Comparison of ENCODE assay signal across 9 cellular contexts in genomic region chr9:91420471-91421021, GRCh38. TPM values are rescaled to one million over a fixed set of nuclear protein-coding genes. Genes with fewer than 3 reads are reported as not detected.
DNase-seq lines count a peak whose midpoint lies in the region; ATAC-seq and TF ChIP-seq lines count a peak whose summit lies in the region.
"Had no signal": no experiment of that assay in that cellular context is flagged by ENCODE, and none has a peak within 500 bp of the region (broad histone marks: within the 10 kb centered on the region; RNA-seq: fewer than 3 reads in every experiment).

No MANE protein-coding gene starts in this region.

- H3K27me3 ChIP-seq in left lung (no peaks in the 10 kb centered on the region), subcutaneous abdominal adipose tissue (ENCODE audit: control insufficient read depth in 5 of 5, insufficient read depth in 4 of 5, low read length in 5 of 5) (no peaks in the 10 kb centered on the region)

- H3K9me3 ChIP-seq in left lung, result no peaks in the 10 kb centered on the region
- no peaks in the 10 kb centered on the region for H3K9me3 ChIP-seq in subcutaneous abdominal adipose tissue (ENCODE audit: control insufficient read depth in 5 of 5, low read length in 5 of 5)

- TF ChIP-seq CTCF in astrocyte of the cerebellum (IDR thresholded peaks at IDR 0.05; ENCODE audit: low read depth, low read length, missing control alignments) (no peak), left lung (IDR thresholded peaks at IDR 0.05) (no peak)

- peak overlapping the region; percentile 91 to 97 for H3K27ac ChIP-seq in left lung
- H3K27ac ChIP-seq in subcutaneous abdominal adipose tissue (ENCODE audit: low read depth, low read length), result peak overlapping the region; percentile 96
- H3K27ac ChIP-seq: 22Rv1 had no signal

- DNase-seq in DMS 273 (lab: John Stamatoyannopoulos, UW; ENCODE audit: unreplicated experiment) (peak; percentile 61), DMS 273 treated with DMSO at 0.1 percent for 48 hours (lab: John Stamatoyannopoulos, UW) (no peak), astrocyte of the cerebellum (ENCODE audit: low read depth) (no peak), left lung (no peak), NCI-H2196 treated with DMSO at 0.1 percent for 48 hours (lab: John Stamatoyannopoulos, UW; ENCODE audit: unreplicated experiment) (no peak), Ammon's horn (ENCODE audit: low spot score) (no peak)

- H3K4me1 ChIP-seq in left lung, result peaks cover 29 to 75% of the 10 kb centered on the region in 2 donors
- H3K4me1 ChIP-seq in subcutaneous abdominal adipose tissue (ENCODE audit: control insufficient read depth in 5 of 5, insufficient read depth in 5 of 5, low read length in 5 of 5), result peaks cover 8 to 67% (median 58%) of the 10 kb centered on the region in 5 donors

- intact Hi-C loops in left lung (cut with DNase I), result no loop called here

- no peak for ATAC-seq in left lung
- ATAC-seq in GM21367 (IDR thresholded peaks at IDR 0.05; ENCODE audit: unreplicated experiment), result no peak

- H3K36me3 ChIP-seq in left lung (no peaks in the 10 kb centered on the region), subcutaneous abdominal adipose tissue (ENCODE audit: control insufficient read depth in 5 of 5, insufficient read depth in 5 of 5, low read length in 5 of 5) (no peaks in the 10 kb centered on the region)

- H3K9ac ChIP-seq in subcutaneous abdominal adipose tissue (ENCODE audit: low read length in 5 of 5), result peak overlapping the region; percentile 12 to 98 (median 68)

- H3K4me3 ChIP-seq in astrocyte of the cerebellum (ENCODE audit: low read depth, low read length) (peak overlapping the region; percentile 79), left lung (peak overlapping the region; percentile 54 to 74), subcutaneous abdominal adipose tissue (ENCODE audit: low read depth in 1 of 5, low read length in 5 of 5) (peak overlapping the region; percentile 50 to 96 (median 92))

- in situ Hi-C loops in astrocyte of the cerebellum (cut with HindIII; ENCODE audit: low sequenced_read_pairs), result no loop called here

RNA-seq across cellular contexts. Expression of gene NFIL3, which starts 3.1 kb away (rescaled TPM):
- 10 to 100 TPM; 27.8 to 46.4 TPM for total RNA-seq in left lung

RNA-seq across cellular contexts. Expression of gene AUH, which starts 58.8 kb away (rescaled TPM):
- 10 to 100 TPM; 13.6 to 16.8 TPM for total RNA-seq in left lung
